In genomic region chr11:65476632-65477270, GRCh38 we compare ENCODE assay signal across 8 cellular contexts. TPM values are rescaled to one million over a fixed set of nuclear protein-coding genes. Genes with fewer than 3 reads are reported as not detected.
DNase-seq lines count a peak whose midpoint lies in the region; ATAC-seq, FAIRE-seq and TF ChIP-seq lines count a peak whose summit lies in the region.

No MANE protein-coding gene starts in this region.

- H3K36me3 ChIP-seq in endothelial cell of umbilical vein (ENCODE audit: control insufficient read depth in 2 of 2, extremely low read depth in 1 of 2, insufficient read depth in 2 of 2, low read length in 2 of 2): no peaks in the 10 kb centered on the region

- TF ChIP-seq POLR2A in endothelial cell of umbilical vein (IDR thresholded peaks at IDR 0.05; ENCODE audit: low read depth, low read length): peak; percentile 14

- H3K4me2 ChIP-seq in endothelial cell of umbilical vein (ENCODE audit: insufficient read depth, low read length): peak overlapping the region; percentile 78

- peak overlapping the region; percentile 98 to 100 for H3K27ac Mint-ChIP-seq in T-cell
- peak overlapping the region; percentile 98 for H3K27ac Mint-ChIP-seq in neural crest cell (ENCODE audit: unreplicated experiment)

- H3K4me1 Mint-ChIP-seq in T-cell (peaks cover 20 to 37% (median 24%) of the 10 kb centered on the region in 3 donors), neural crest cell (peaks cover 42% of the 10 kb centered on the region)

- peaks cover 28% of the 10 kb centered on the region for H3K4me1 ChIP-seq in endothelial cell of umbilical vein (ENCODE audit: control insufficient read depth, extremely low read depth, insufficient read depth, low read length)

- CTCF ChIA-PET in T-cell (lab: Charles Lee): interaction anchor here (0.6 to 2.7 kb wide), 6 partner anchors 16 to 61 kb away, joined by 3 to 11 read pairs (median 4); partner anchors contain the start of gene MALAT1 (in 1 of the 2)
- CTCF ChIA-PET in endothelial cell of umbilical vein (lab: Charles Lee): interaction anchor here (0.6 to 7.9 kb wide), 8 partner anchors 11 to 246 kb away, joined by 3 to 247 read pairs (median 6); partner anchors contain the start of gene MALAT1

- POLR2A ChIA-PET in T-cell (lab: Charles Lee) (interaction anchor here (1.0 to 6.3 kb wide), 4 partner anchors 22 to 29 kb away, joined by 3 to 58 read pairs (median 25); partner anchors contain the start of gene MALAT1 (in 2 of the 2)), endothelial cell of umbilical vein (lab: Charles Lee) (interaction anchor here (0.6 to 6.4 kb wide), 8 partner anchors 11 to 214 kb away, joined by 3 to 283 read pairs (median 5); partner anchors contain the start of genes MALAT1 and NEAT1)

- H3K4me3 ChIP-seq in GM12865 (ENCODE audit: low read depth, low read length): peak overlapping the region; percentile 76
- H3K4me3 ChIP-seq in endothelial cell of umbilical vein (replicated peaks in 1 of 3; ENCODE audit: insufficient read depth in 1 of 3, low read depth in 1 of 3, low read length in 3 of 3): peak overlapping the region; percentile 35 to 56 (median 54)

- H3K9me3 Mint-ChIP-seq in T-cell: no peaks in the 10 kb centered on the region
- H3K9me3 Mint-ChIP-seq in neural crest cell: no peaks in the 10 kb centered on the region

- peak overlapping the region; percentile 93 to 100 (median 94) for H3K4me3 Mint-ChIP-seq in T-cell
- H3K4me3 Mint-ChIP-seq in neural crest cell: peak overlapping the region; percentile 94

- H3K9ac ChIP-seq in endothelial cell of umbilical vein (replicated peaks; ENCODE audit: extremely low read depth, insufficient read depth, low read length): peak overlapping the region; percentile 94

- TF ChIP-seq CTCF in GM12865 (IDR thresholded peaks at IDR 0.05; ENCODE audit: insufficient read depth, low read depth, low read length, missing control alignments) (no peak), endothelial cell of umbilical vein (IDR thresholded peaks at IDR 0.05; ENCODE audit: extremely low read depth in 1 of 2, insufficient read depth in 1 of 2, low read depth in 1 of 2, low read length in 2 of 2) (no peak), neural crest cell (conservative IDR thresholded peaks at IDR 0.05) (no peak)

- H3K27me3 Mint-ChIP-seq in T-cell (no peaks in the 10 kb centered on the region), neural crest cell (ENCODE audit: low read depth) (no peaks in the 10 kb centered on the region)

- no peak for DNase-seq in GM12865 (ENCODE audit: low read depth)
- DNase-seq in T-cell: peak in 2 of 34 experiments; percentile 11 to 18
- peak; percentile 31 for DNase-seq in endothelial cell of umbilical vein (ENCODE audit: low read depth, low spot score)
- DNase-seq in neural crest cell (ENCODE audit: low read depth, low spot score): no peak
- no peak for DNase-seq in activated effector memory CD4-positive, alpha-beta T cell treated with Interleukin-2 at 50 U/mL for 16 hours
- no peak for DNase-seq in SW480 (ENCODE audit: low spot score)

- no peak for FAIRE-seq in endothelial cell of umbilical vein (lab: Jason Lieb, UNC)

- ATAC-seq in HG02642 (IDR thresholded peaks at IDR 0.05; ENCODE audit: poor library complexity, unreplicated experiment): peak; percentile 26
- ATAC-seq in T-cell (replicated peaks in 1 of 4): peak; percentile 29 to 38 (median 34)
- no peak for ATAC-seq in GM18517 (IDR thresholded peaks at IDR 0.05; ENCODE audit: unreplicated experiment)

- no peak overlapping the region for H2AFZ ChIP-seq in endothelial cell of umbilical vein (ENCODE audit: low read depth, low read length)

- H3K27me3 ChIP-seq in endothelial cell of umbilical vein (ENCODE audit: control insufficient read depth in 2 of 2, insufficient read depth in 2 of 2, low read length in 2 of 2): no peaks in the 10 kb centered on the region

- no peaks in the 10 kb centered on the region for H3K9me3 ChIP-seq in endothelial cell of umbilical vein (replicated peaks; ENCODE audit: control insufficient read depth, insufficient read depth, low read length)

- dilution Hi-C loops in endothelial cell of umbilical vein (cut with MboI; ENCODE audit: extremely low pct_ligation_motif_present, low sequenced_read_pairs): no loop called here

- no peaks in the 10 kb centered on the region for H4K20me1 ChIP-seq in endothelial cell of umbilical vein (replicated peaks; ENCODE audit: control insufficient read depth, extremely low read depth, insufficient read depth, low read length)

- intact Hi-C loops in endothelial cell of umbilical vein (cut with micrococcal nuclease): loop anchor here (1.0 to 2.0 kb wide), 4 partner anchors 11 to 94 kb away; partner anchors contain the start of gene SLC25A45

- H3K36me3 Mint-ChIP-seq in T-cell (no peaks in the 10 kb centered on the region), neural crest cell (ENCODE audit: low read depth) (no peaks in the 10 kb centered on the region)

- no peaks in the 10 kb centered on the region for H3K9me1 ChIP-seq in endothelial cell of umbilical vein (replicated peaks; ENCODE audit: control insufficient read depth, extremely low read depth, insufficient read depth, low read length)

- H3K27ac ChIP-seq in endothelial cell of umbilical vein (ENCODE audit: insufficient read depth, low read depth, low read length): peak overlapping the region; percentile 88

- peaks cover 24% of the 10 kb centered on the region for H3K79me2 ChIP-seq in endothelial cell of umbilical vein (ENCODE audit: control insufficient read depth, insufficient read depth, low read length)

- TSS peak; percentile 80 for BruUV-seq in endothelial cell of umbilical vein (replicated peaks; lab: Mats Ljungman, UMichigan)

TF ChIP-seq in endothelial cell of umbilical vein, 7 proteins besides CTCF, POLR2A, EP300 and RAD21:
- TF ChIP-seq POLR2AphosphoS5 (IDR thresholded peaks at IDR 0.05; ENCODE audit: insufficient read depth, low read depth, low read length) (no peak), JUN (IDR thresholded peaks at IDR 0.05; ENCODE audit: borderline replicate concordance, insufficient read depth, insufficient read length, low read depth) (no peak), EZH2 (IDR thresholded peaks at IDR 0.05; ENCODE audit: borderline replicate concordance, low read depth, low read length, severe bottlenecking) (no peak), MAX (IDR thresholded peaks at IDR 0.05; ENCODE audit: insufficient read depth, insufficient read length) (no peak), GATA2 (IDR thresholded peaks at IDR 0.05; ENCODE audit: insufficient read depth, insufficient read length, low read depth, low read length) (no peak), FOS (IDR thresholded peaks at IDR 0.05; ENCODE audit: borderline replicate concordance, insufficient read depth, low read length) (no peak), MYC (IDR thresholded peaks at IDR 0.05; ENCODE audit: low read depth, low read length) (no peak)

RNA-seq across cellular contexts. Expression of gene MALAT1, which starts 22.1 kb away (rescaled TPM):
- over 10,000 TPM; 21,382 to 33,585 (median 22,045) TPM for total RNA-seq in T-cell
- 7,529 and 7,700 TPM in 2 replicates for total RNA-seq in endothelial cell of umbilical vein
- 394 and 491 TPM in 2 replicates for polyA plus RNA-seq in endothelial cell of umbilical vein
- polyA plus RNA-seq in endothelial cell of umbilical vein (2011; cell fraction: cytosol; rRNA removed): 47.1 and 87.3 TPM in 2 replicates
- 5,514 and 5,703 TPM in 2 replicates for polyA plus RNA-seq in endothelial cell of umbilical vein (2011; cell fraction: nucleus; rRNA removed)
- polyA plus RNA-seq in endothelial cell of umbilical vein (2012): 638 and 920 TPM in 2 replicates
- polyA minus RNA-seq in endothelial cell of umbilical vein: 8,330 and 9,132 TPM in 2 replicates
- 1,996 TPM for polyA minus RNA-seq in endothelial cell of umbilical vein (2011; cell fraction: cytosol; rRNA and poly(A)+ RNA removed)
- 28,697 and 33,573 TPM in 2 replicates for polyA minus RNA-seq in endothelial cell of umbilical vein (2011; cell fraction: nucleus; rRNA and poly(A)+ RNA removed)
- total RNA-seq in neural crest cell: 4,794 and 5,409 TPM in 2 replicates

RNA-seq across cellular contexts. Expression of gene SCYL1, which starts 48.1 kb away (rescaled TPM):
- total RNA-seq in T-cell: 10 to 100 TPM; 66.4 to 96.8 (median 76.8) TPM
- total RNA-seq in endothelial cell of umbilical vein: 88.2 and 88.7 TPM in 2 replicates
- polyA plus RNA-seq in endothelial cell of umbilical vein: 126 and 153 TPM in 2 replicates
- 95.1 and 111 TPM in 2 replicates for polyA plus RNA-seq in endothelial cell of umbilical vein (2011; cell fraction: cytosol; rRNA removed)
- polyA plus RNA-seq in endothelial cell of umbilical vein (2011; cell fraction: nucleus; rRNA removed): 143 and 176 TPM in 2 replicates
- 53.3 and 68.2 TPM in 2 replicates for polyA plus RNA-seq in endothelial cell of umbilical vein (2012)
- 50.9 and 74.3 TPM in 2 replicates for polyA minus RNA-seq in endothelial cell of umbilical vein
- 57.2 TPM for polyA minus RNA-seq in endothelial cell of umbilical vein (2011; cell fraction: cytosol; rRNA and poly(A)+ RNA removed)
- polyA minus RNA-seq in endothelial cell of umbilical vein (2011; cell fraction: nucleus; rRNA and poly(A)+ RNA removed): 38.2 and 51.4 TPM in 2 replicates
- 66.0 and 68.8 TPM in 2 replicates for total RNA-seq in neural crest cell

RNA-seq across cellular contexts. Expression of gene NEAT1, which starts 54.2 kb away (rescaled TPM):
- 1,000 to 10,000 TPM in 1 of 5 donors, 100 to 1,000 TPM in 4; 368 to 1,017 (median 906) TPM for total RNA-seq in T-cell
- total RNA-seq in endothelial cell of umbilical vein: 957 and 1,053 TPM in 2 replicates
- polyA plus RNA-seq in endothelial cell of umbilical vein: 34.4 and 43.3 TPM in 2 replicates
- 15.1 and 49.9 TPM in 2 replicates for polyA plus RNA-seq in endothelial cell of umbilical vein (2011; cell fraction: cytosol; rRNA removed)
- polyA plus RNA-seq in endothelial cell of umbilical vein (2011; cell fraction: nucleus; rRNA removed): 443 and 462 TPM in 2 replicates
- polyA plus RNA-seq in endothelial cell of umbilical vein (2012): 254 and 310 TPM in 2 replicates
- polyA minus RNA-seq in endothelial cell of umbilical vein: 900 and 1,086 TPM in 2 replicates
- polyA minus RNA-seq in endothelial cell of umbilical vein (2011; cell fraction: cytosol; rRNA and poly(A)+ RNA removed): 31.7 TPM
- 1,191 and 1,444 TPM in 2 replicates for polyA minus RNA-seq in endothelial cell of umbilical vein (2011; cell fraction: nucleus; rRNA and poly(A)+ RNA removed)
- total RNA-seq in neural crest cell: 29.8 and 37.2 TPM in 2 replicates
